8 cellular contexts compared by ENCODE assay signal in the genomic region with DNA sequence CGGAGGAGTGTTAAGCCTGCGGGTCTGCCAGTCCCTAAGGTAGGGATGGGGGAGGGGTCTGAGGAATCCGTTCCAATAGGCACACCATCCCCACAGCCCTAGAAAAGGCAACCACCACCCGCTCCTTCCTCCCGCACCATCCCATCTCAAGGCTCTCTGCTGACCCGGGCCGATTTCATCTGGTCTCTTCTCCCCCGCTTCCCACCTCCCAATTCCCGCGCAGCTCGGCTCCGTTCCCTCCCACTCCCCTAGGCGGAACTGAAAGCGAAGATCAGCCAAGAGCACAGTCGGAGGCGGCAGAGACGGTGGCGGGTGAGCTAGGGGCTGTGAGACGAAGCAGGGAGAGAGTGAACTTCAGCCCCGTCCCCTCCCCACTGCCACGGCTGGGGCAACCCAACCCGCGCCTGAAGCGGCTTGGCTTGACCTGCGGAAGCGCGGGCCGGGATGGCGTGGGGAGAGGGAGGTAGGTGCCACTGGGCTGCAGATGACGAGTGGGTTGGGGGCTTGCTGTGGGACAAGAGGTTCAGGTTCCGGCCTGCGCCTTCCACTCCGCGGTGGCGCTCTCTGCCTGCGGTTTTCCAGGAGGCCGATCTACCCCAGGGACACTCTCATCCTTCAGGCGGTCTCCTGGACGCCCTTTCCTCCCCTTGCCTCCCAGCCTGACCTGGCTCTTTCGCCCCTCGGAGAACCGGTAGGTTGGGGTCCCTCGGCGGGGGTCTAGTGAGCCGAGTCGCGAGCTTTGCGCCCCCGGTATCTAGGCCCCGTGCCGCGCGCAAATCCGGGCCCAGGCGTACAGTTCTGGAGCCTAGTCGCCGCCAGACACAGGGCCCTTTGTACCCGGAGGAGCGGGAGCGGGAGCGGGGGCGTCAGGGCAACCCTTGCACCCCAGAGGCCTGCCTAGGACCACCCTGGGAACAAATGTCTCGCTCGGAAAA. TPM values are rescaled to one million over a fixed set of nuclear protein-coding genes. Genes with fewer than 3 reads are reported as not detected.
DNase-seq lines count a peak whose midpoint lies in the region; ATAC-seq and TF ChIP-seq lines count a peak whose summit lies in the region.

A gene (plus strand): TSS at position 284 of the 935 bp plus-strand sequence. CDS start 97,591 bp downstream, outside the sequence.

- no peaks in the 10 kb centered on the region for H3F3A ChIP-seq in PC-9 (ENCODE audit: insufficient read depth, low read depth)

- POLR2A ChIA-PET in PC-9 (lab: Charles Lee; ENCODE audit: unreplicated experiment), result no interaction called here

- peak within 1 kb of the TSS; percentile 33 for H3K4me3 Mint-ChIP-seq in activated naive CD4-positive, alpha-beta T cell treated with anti-CD3 and anti-CD28 coated beads, Interleukin-2, amount 10 ng/mL, durations not matched to agents 7 days and 5 days

- no peak for TF ChIP-seq CTCF in lower lobe of right lung (IDR thresholded peaks at IDR 0.05)
- TF ChIP-seq CTCF in PC-9 (conservative IDR thresholded peaks at IDR 0.05), result no peak

- no peaks in the 10 kb centered on the region for H3K4me1 ChIP-seq in lower lobe of right lung
- no peaks in the 10 kb centered on the region for H3K4me1 ChIP-seq in PC-9 (replicated peaks; ENCODE audit: insufficient read depth)

- H3K9me3 ChIP-seq in lower lobe of right lung (no peaks in the 10 kb centered on the region), PC-9 (ENCODE audit: insufficient read depth, low read depth) (no peaks in the 10 kb centered on the region)

- H3K27me3 Mint-ChIP-seq in activated naive CD4-positive, alpha-beta T cell treated with anti-CD3 and anti-CD28 coated beads, Interleukin-2, amount 10 ng/mL, durations not matched to agents 7 days and 5 days, result peaks cover 32% of the 10 kb centered on the region

- H3K27me3 ChIP-seq in lower lobe of right lung (ENCODE audit: low read depth), result no peaks in the 10 kb centered on the region
- H3K27me3 ChIP-seq in PC-9 (ENCODE audit: insufficient read depth, low read depth), result no peaks in the 10 kb centered on the region

- no TSS peak for BruUV-seq in PC-9 (replicated peaks; lab: Mats Ljungman, UMichigan)

- peaks cover 5% of the 10 kb centered on the region for H3K4me1 Mint-ChIP-seq in activated naive CD4-positive, alpha-beta T cell treated with anti-CD3 and anti-CD28 coated beads, Interleukin-2, amount 10 ng/mL, durations not matched to agents 7 days and 5 days

- CTCF ChIA-PET in activated naive CD4-positive, alpha-beta T cell treated with anti-CD3 and anti-CD28 coated beads, Interleukin-2, amount 10 ng/mL, durations not matched to agents 7 days and 5 days (lab: Charles Lee), result no interaction called here
- CTCF ChIA-PET in PC-9 (lab: Charles Lee), result no interaction called here

- H4K20me1 ChIP-seq in PC-9 (ENCODE audit: insufficient read depth), result no peaks in the 10 kb centered on the region

- ATAC-seq in HG03045 (IDR thresholded peaks at IDR 0.05; ENCODE audit: unreplicated experiment), result peak; percentile 68
- ATAC-seq in lower lobe of right lung, result peak in 1 of 2 donors; percentile 59
- ATAC-seq in HG03108 (IDR thresholded peaks at IDR 0.05; ENCODE audit: unreplicated experiment), result no peak
- no peak for ATAC-seq in GM18502 (IDR thresholded peaks at IDR 0.05; ENCODE audit: poor library complexity, unreplicated experiment)

- peak within 1 kb of the TSS; percentile 52 for H3K4me3 ChIP-seq in lower lobe of right lung
- no peak within 1 kb of the TSS for H3K4me3 ChIP-seq in PC-9

- H3K36me3 ChIP-seq in lower lobe of right lung (no peaks in the 10 kb centered on the region), PC-9 (ENCODE audit: low read depth) (no peaks in the 10 kb centered on the region)

- intact Hi-C loops in lower lobe of right lung (cut with DNase I) (no loop called here), PC-9 (cut with micrococcal nuclease; ENCODE audit: unreplicated experiment) (no loop called here)

- H3K36me3 Mint-ChIP-seq in activated naive CD4-positive, alpha-beta T cell treated with anti-CD3 and anti-CD28 coated beads, Interleukin-2, amount 10 ng/mL, durations not matched to agents 7 days and 5 days, result no peaks in the 10 kb centered on the region

- in situ Hi-C loops in G401 (cut with HindIII; ENCODE audit: low sequenced_read_pairs), result no loop called here

- H3K9me3 Mint-ChIP-seq in activated naive CD4-positive, alpha-beta T cell treated with anti-CD3 and anti-CD28 coated beads, Interleukin-2, amount 10 ng/mL, durations not matched to agents 7 days and 5 days, result no peaks in the 10 kb centered on the region

- H3K27ac Mint-ChIP-seq in activated naive CD4-positive, alpha-beta T cell treated with anti-CD3 and anti-CD28 coated beads, Interleukin-2, amount 10 ng/mL, durations not matched to agents 7 days and 5 days, result no peak within 1 kb of the TSS

- H3K4me2 ChIP-seq in PC-9, result no peak within 1 kb of the TSS

- H2AFZ ChIP-seq in PC-9, result no peak within 1 kb of the TSS

- no peaks in the 10 kb centered on the region for H3K9me2 ChIP-seq in PC-9 (ENCODE audit: insufficient read depth)

- H3K27ac ChIP-seq in lower lobe of right lung, result no peak within 1 kb of the TSS
- no peak within 1 kb of the TSS for H3K27ac ChIP-seq in PC-9

- DNase-seq in G401 (ENCODE audit: low spot score), result peak; percentile 53
- DNase-seq in activated naive CD4-positive, alpha-beta T cell treated with anti-CD3 and anti-CD28 coated beads, Interleukin-2, amount 10 ng/mL, durations not matched to agents 7 days and 5 days, result no peak
- no peak for DNase-seq in lower lobe of right lung
- no peak for DNase-seq in PC-9
- no peak for DNase-seq in SW 1271 (lab: John Stamatoyannopoulos, UW)

- no peaks in the 10 kb centered on the region for H3K79me2 ChIP-seq in PC-9 (ENCODE audit: low read depth)

RNA-seq across cellular contexts. Expression of the gene that starts here (rescaled TPM):
- total RNA-seq in G401 (2014; rRNA removed; shearing (Covaris generic)), result 18.0 and 31.4 TPM in 2 replicates
- total RNA-seq in lower lobe of right lung (3.9 TPM), PC-9 (2021) (not detected in 2 replicates)
